Comparison of ENCODE assay signal across 2 cellular contexts in genomic region chr11:85663080-85663729, GRCh38.
TF ChIP-seq lines count a peak whose summit lies in the region.

No MANE protein-coding gene starts in this region.

TF ChIP-seq in HEK293, 187 proteins besides CTCF, POLR2A, EP300 and RAD21:
- no peak for TF ChIP-seq GLI2 (tag by site-specific recombination; IDR thresholded peaks at IDR 0.05; ENCODE audit: borderline replicate concordance, low read depth)
- no peak for TF ChIP-seq SETDB1 (IDR thresholded peaks at IDR 0.05; ENCODE audit: insufficient read length, low read length)
- no peak for TF ChIP-seq ZNF658 (tag by site-specific recombination; IDR thresholded peaks at IDR 0.05)
- no peak for TF ChIP-seq ZNF704 (tag by site-specific recombination; IDR thresholded peaks at IDR 0.05)
- no peak for TF ChIP-seq ZNF37A (tag by site-specific recombination; IDR thresholded peaks at IDR 0.05)
- no peak for TF ChIP-seq ZNF677 (tag by site-specific recombination; IDR thresholded peaks at IDR 0.05)
- no peak for TF ChIP-seq ZNF596 (tag by site-specific recombination; IDR thresholded peaks at IDR 0.05)
- TF ChIP-seq ZFP37 (tag by site-specific recombination; IDR thresholded peaks at IDR 0.05) = no peak
- no peak for TF ChIP-seq ZNF747 (tag by site-specific recombination; IDR thresholded peaks at IDR 0.05)
- no peak for TF ChIP-seq ZNF350 (tag by site-specific recombination; IDR thresholded peaks at IDR 0.05)
- TF ChIP-seq ZNF600 (tag by site-specific recombination; IDR thresholded peaks at IDR 0.05) = peak; percentile 88
- no peak for TF ChIP-seq ZNF530 (tag by site-specific recombination; IDR thresholded peaks at IDR 0.05; ENCODE audit: low read depth)
- TF ChIP-seq MZF1 (tag by site-specific recombination; IDR thresholded peaks at IDR 0.05; ENCODE audit: borderline replicate concordance) = no peak
- no peak for TF ChIP-seq ZBTB7A (tag by site-specific recombination; IDR thresholded peaks at IDR 0.05; ENCODE audit: low read depth)
- peak; percentile 53; the same call in 1 of the 2 replicates for TF ChIP-seq ZBTB11 (tag by site-specific recombination; conservative IDR thresholded peaks at IDR 0.05; ENCODE audit: low read depth)
- no peak for TF ChIP-seq ATF2 (tag by site-specific recombination; IDR thresholded peaks at IDR 0.05; ENCODE audit: low read depth)
- TF ChIP-seq KLF10 (tag by site-specific recombination; IDR thresholded peaks at IDR 0.05) = no peak
- TF ChIP-seq ZNF639 (tag by site-specific recombination; IDR thresholded peaks at IDR 0.05) = no peak
TF ChIP-seq in HEK293: peak in this region for 2.

TF ChIP-seq in HepG2, 621 proteins besides CTCF, POLR2A, EP300 and RAD21:
- TF ChIP-seq KDM5A (IDR thresholded peaks at IDR 0.05; ENCODE audit: borderline replicate concordance, low read length) (peak; percentile 3; the same call in 1 of the 2 replicates), ZNF646 (CRISPR knock-in tag; IDR thresholded peaks at IDR 0.05) (no peak), THRA (CRISPR knock-in tag; IDR thresholded peaks at IDR 0.05; ENCODE audit: borderline replicate concordance) (peak; percentile 15; the same call in 1 of the 2 replicates), MIER3 (CRISPR knock-in tag; IDR thresholded peaks at IDR 0.05; ENCODE audit: borderline replicate concordance) (0 out of 2 replicates have a peak, but pooled peaks have one; percentile 13), ZNF850 (CRISPR knock-in tag; conservative IDR thresholded peaks at IDR 0.05) (0 out of 2 replicates have a peak, but pooled peaks have one; percentile 18), THYN1 (CRISPR knock-in tag; IDR thresholded peaks at IDR 0.05; ENCODE audit: borderline replicate concordance, low read depth) (0 out of 2 replicates have a peak, but pooled peaks have one; percentile 10), POLR2AphosphoS5 (IDR thresholded peaks at IDR 0.05; ENCODE audit: low read depth, low read length) (peak; percentile 17; the same call in 1 of the 2 replicates), ZNF367 (CRISPR knock-in tag; IDR thresholded peaks at IDR 0.05; ENCODE audit: borderline replicate concordance) (no peak)
